8 cellular contexts compared by ENCODE assay signal in genomic region chr6:87589693-87590416, GRCh38. TPM values are rescaled to one million over a fixed set of nuclear protein-coding genes. Genes with fewer than 3 reads are reported as not detected.
DNase-seq lines count a peak whose midpoint lies in the region; ATAC-seq, FAIRE-seq and TF ChIP-seq lines count a peak whose summit lies in the region.

Gene ORC3, plus strand, starts transcription at chr6:87590135. Its CDS starts 34 bp downstream, at chr6:87590169.
A gene with protein sequence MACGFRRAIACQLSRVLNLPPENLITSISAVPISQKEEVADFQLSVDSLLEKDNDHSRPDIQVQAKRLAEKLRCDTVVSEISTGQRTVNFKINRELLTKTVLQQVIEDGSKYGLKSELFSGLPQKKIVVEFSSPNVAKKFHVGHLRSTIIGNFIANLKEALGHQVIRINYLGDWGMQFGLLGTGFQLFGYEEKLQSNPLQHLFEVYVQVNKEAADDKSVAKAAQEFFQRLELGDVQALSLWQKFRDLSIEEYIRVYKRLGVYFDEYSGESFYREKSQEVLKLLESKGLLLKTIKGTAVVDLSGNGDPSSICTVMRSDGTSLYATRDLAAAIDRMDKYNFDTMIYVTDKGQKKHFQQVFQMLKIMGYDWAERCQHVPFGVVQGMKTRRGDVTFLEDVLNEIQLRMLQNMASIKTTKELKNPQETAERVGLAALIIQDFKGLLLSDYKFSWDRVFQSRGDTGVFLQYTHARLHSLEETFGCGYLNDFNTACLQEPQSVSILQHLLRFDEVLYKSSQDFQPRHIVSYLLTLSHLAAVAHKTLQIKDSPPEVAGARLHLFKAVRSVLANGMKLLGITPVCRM (minus strand): TSS chr6:87589987. CDS start chr6:87589957, 30 bp downstream.

- intact Hi-C loops in adrenal gland (cut with DNase I) (no loop called here), heart left ventricle (cut with DNase I) (loop anchor here in 5 of 10 donors (2.0 to 10.0 kb wide), 7 partner anchors 111 to 435 kb away; partner anchors contain the start of genes SLC35A1 (in 3 of the 5), AKIRIN2 (in 2 of the 5) and ZNF292 (in 2 of the 5)), posterior vena cava (cut with DNase I) (no loop called here), upper lobe of right lung (cut with DNase I) (no loop called here)

- 0 to 1% (median 0%) methylated on average over 5 to 49 of the region's 49 CpGs for WGBS in adrenal gland, 4 donors
- WGBS in heart left ventricle, 4 donors = 0 to 1% (median 0%) methylated on average over 15 to 49 of the region's 49 CpGs

- peak; percentile 98 for FAIRE-seq in GM12892 (lab: Jason Lieb, UNC)

- no peak for TF ChIP-seq CTCF in adrenal gland (IDR thresholded peaks at IDR 0.05)
- TF ChIP-seq CTCF in heart left ventricle (IDR thresholded peaks at IDR 0.05) = peak in 1 of 12 donors; percentile 13
- TF ChIP-seq CTCF in upper lobe of right lung (IDR thresholded peaks at IDR 0.05) = no peak

- peak; percentile 89 for DNase-seq in GM12892 (ENCODE audit: insufficient read length)
- DNase-seq in NCI-H146 (lab: John Stamatoyannopoulos, UW) = peak; percentile 94
- DNase-seq in T-helper 1 cell = peak; percentile 88 to 95 (median 91)
- DNase-seq in adrenal gland = peak; percentile 97 to 98 (median 98)
- DNase-seq in heart left ventricle = peak; percentile 95 to 99 (median 97)
- DNase-seq in posterior vena cava (ENCODE audit: low spot score) = peak; percentile 99
- peak; percentile 98 for DNase-seq in upper lobe of right lung

- H3K36me3 ChIP-seq in adrenal gland (replicated peaks in 1 of 2) (peaks cover 0 to 7% of the 10 kb centered on the region in 2 donors), heart left ventricle (peaks cover 0 to 20% (median 12%) of the 10 kb centered on the region in 9 donors), upper lobe of right lung (no peaks in the 10 kb centered on the region)

- H3K4me1 ChIP-seq in adrenal gland (replicated peaks in 1 of 2) (peaks cover 30 to 52% of the 10 kb centered on the region in 2 donors), heart left ventricle (peaks cover 6 to 50% (median 30%) of the 10 kb centered on the region in 12 donors), upper lobe of right lung (peaks cover 27% of the 10 kb centered on the region)

- peak; percentile 100 for ATAC-seq in HG02852 (IDR thresholded peaks at IDR 0.05; ENCODE audit: unreplicated experiment)
- ATAC-seq in heart left ventricle = peak; percentile 100
- peak; percentile 100 for ATAC-seq in upper lobe of right lung

- TF ChIP-seq POLR2A in GM12892 (IDR thresholded peaks at IDR 0.05; ENCODE audit: low read depth, low read length) (peak; percentile 90), adrenal gland (IDR thresholded peaks at IDR 0.05) (peak; percentile 80 to 97), heart left ventricle (IDR thresholded peaks at IDR 0.05) (peak; percentile 9 to 89)

- H3K27me3 ChIP-seq in adrenal gland = no peaks in the 10 kb centered on the region
- no peaks in the 10 kb centered on the region for H3K27me3 ChIP-seq in heart left ventricle
- no peaks in the 10 kb centered on the region for H3K27me3 ChIP-seq in upper lobe of right lung

- peak within 1 kb of the TSS; percentile 30 to 97 (median 87) for H3K4me3 ChIP-seq in adrenal gland
- peak within 1 kb of the TSS; percentile 60 to 96 (median 84) for H3K4me3 ChIP-seq in heart left ventricle
- H3K4me3 ChIP-seq in upper lobe of right lung = peak within 1 kb of the TSS; percentile 86

- H3K27ac ChIP-seq in adrenal gland (peak within 1 kb of the TSS; percentile 82 to 93 (median 85)), heart left ventricle (peak within 1 kb of the TSS; percentile 42 to 92 (median 82)), upper lobe of right lung (peak within 1 kb of the TSS; percentile 92)

- H3K9me3 ChIP-seq in adrenal gland (replicated peaks in 1 of 3) (no peaks in the 10 kb centered on the region), heart left ventricle (no peaks in the 10 kb centered on the region), upper lobe of right lung (no peaks in the 10 kb centered on the region)

RNA-seq across cellular contexts. Expression of gene ORC3, which starts in this region (rescaled TPM):
- 35.1 TPM for polyA plus RNA-seq in GM12892 (2012; ENCODE audit: missing spikeins)
- total RNA-seq in adrenal gland = 10 to 100 TPM; 21.1 to 47.3 (median 30.6) TPM
- polyA plus RNA-seq in adrenal gland = 10 to 100 TPM; 24.4 to 51.4 (median 27.5) TPM
- 10 to 100 TPM; 15.2 to 28.6 (median 20.8) TPM for total RNA-seq in heart left ventricle
- 10 to 100 TPM; 15.4 to 18.8 TPM for polyA plus RNA-seq in heart left ventricle
- 10 to 100 TPM; 16.0 to 18.3 TPM for total RNA-seq in posterior vena cava
- total RNA-seq in upper lobe of right lung = 16.2 TPM

RNA-seq across cellular contexts. Expression of the second gene that starts in this region (rescaled TPM):
- 29.9 TPM for polyA plus RNA-seq in GM12892 (2012; ENCODE audit: missing spikeins)
- total RNA-seq in adrenal gland = 10 to 100 TPM; 37.0 to 80.8 (median 60.5) TPM
- 10 to 100 TPM; 26.1 to 92.8 (median 33.4) TPM for polyA plus RNA-seq in adrenal gland
- total RNA-seq in heart left ventricle = 10 to 100 TPM; 13.3 to 24.2 (median 20.3) TPM
- 10 to 100 TPM; 10.2 to 21.2 TPM for polyA plus RNA-seq in heart left ventricle
- total RNA-seq in posterior vena cava = 10 to 100 TPM; 40.1 to 40.9 TPM
- total RNA-seq in upper lobe of right lung = 28.9 TPM

Comparison
In these comparisons a context has a peak if more than half of its experiments do, and no peak if none do; other contexts are left out.
1. Peak in every context shown above with its lines: DNase-seq, ATAC-seq, H3K4me3 ChIP-seq and H3K27ac ChIP-seq.